8 cellular contexts compared by ENCODE assay signal in the genomic region with DNA sequence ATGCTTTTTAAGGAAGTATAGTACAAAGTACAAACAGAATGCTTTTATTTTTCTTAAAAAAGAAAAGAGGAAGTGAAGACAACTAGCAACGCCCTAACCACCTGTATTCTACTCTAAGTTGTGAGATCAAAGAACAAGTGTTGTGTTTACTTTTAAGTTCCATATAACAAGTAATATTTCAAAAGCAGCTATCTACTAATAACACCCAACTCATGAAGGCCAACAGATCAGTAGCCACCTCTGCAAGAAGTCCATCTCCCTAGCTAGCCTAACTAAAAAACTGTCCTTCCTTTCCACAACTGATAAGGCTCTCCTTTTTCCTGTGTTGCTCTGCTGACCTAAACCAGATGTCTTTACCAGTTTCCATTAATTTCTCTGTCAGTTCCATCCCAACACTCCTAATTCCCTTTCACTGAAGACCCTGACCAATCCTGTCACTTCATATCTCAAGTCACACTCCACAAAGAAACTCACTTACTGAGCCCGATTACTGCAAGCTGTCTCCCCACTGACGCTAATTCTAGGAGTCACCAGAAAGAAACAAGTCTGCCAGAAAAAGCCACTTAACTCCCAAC. TPM values are rescaled to one million over a fixed set of nuclear protein-coding genes. Genes with fewer than 3 reads are reported as not detected.
DNase-seq lines count a peak whose midpoint lies in the region; ATAC-seq, FAIRE-seq and TF ChIP-seq lines count a peak whose summit lies in the region.

No MANE protein-coding gene starts in this region.

- H3K27ac ChIP-seq in pancreas = no peak overlapping the region

- peaks cover 4 to 12% (median 11%) of the 10 kb centered on the region in 3 donors for H3K4me1 ChIP-seq in pancreas

- ATAC-seq in Right ventricle myocardium superior (ENCODE audit: poor library complexity) (peak; percentile 21), HG03064 (IDR thresholded peaks at IDR 0.05; ENCODE audit: low read depth, unreplicated experiment) (peak; percentile 79), pancreas (peak in 3 of 4 donors; percentile 18 to 30 (median 24)), HG03097 (IDR thresholded peaks at IDR 0.05; ENCODE audit: low FRiP score, unreplicated experiment) (no peak)

- H3K27me3 ChIP-seq in pancreas = no peaks in the 10 kb centered on the region

- H3K36me3 ChIP-seq in pancreas = no peaks in the 10 kb centered on the region

- no peak for FAIRE-seq in pancreas (lab: Jason Lieb, UNC)

- no peak overlapping the region for H3K4me3 ChIP-seq in pancreas

- TF ChIP-seq CTCF in pancreas (IDR thresholded peaks at IDR 0.05) = no peak

- no peaks in the 10 kb centered on the region for H3K9me3 ChIP-seq in pancreas

- 58 to 67% methylated on average over 3 of the region's 3 CpGs for WGBS in pancreas, 2 donors

- no peak for DNase-seq in Right ventricle myocardium superior
- no peak for DNase-seq in cardiac septum (ENCODE audit: low spot score)
- peak; percentile 29 for DNase-seq in SKM-1 (lab: John Stamatoyannopoulos, UW; ENCODE audit: unreplicated experiment)
- no peak for DNase-seq in pancreas
- no peak for DNase-seq in stimulated activated CD4-positive, alpha-beta T cell treated with anti-CD3 and anti-CD28 coated beads, Interleukin-2, amount 100 ng/mL, for 48 hours
- no peak for DNase-seq in SW480 (ENCODE audit: low spot score)

- intact Hi-C loops in Right ventricle myocardium superior (cut with DNase I) = no loop called here
- intact Hi-C loops in cardiac septum (cut with DNase I) = no loop called here
- intact Hi-C loops in pancreas (cut with DNase I) = no loop called here

RNA-seq across cellular contexts. Expression of a gene that starts 26.9 kb away (rescaled TPM):
- total RNA-seq in Right ventricle myocardium superior (40.3 TPM), cardiac septum (57.0 TPM), pancreas (10 to 100 TPM; 22.8 to 38.0 (median 26.9) TPM)
- 1 to 10 TPM; 5.5 to 7.0 TPM for polyA plus RNA-seq in pancreas
